ENCODE assay signal across 14 cellular contexts in the genomic region with DNA sequence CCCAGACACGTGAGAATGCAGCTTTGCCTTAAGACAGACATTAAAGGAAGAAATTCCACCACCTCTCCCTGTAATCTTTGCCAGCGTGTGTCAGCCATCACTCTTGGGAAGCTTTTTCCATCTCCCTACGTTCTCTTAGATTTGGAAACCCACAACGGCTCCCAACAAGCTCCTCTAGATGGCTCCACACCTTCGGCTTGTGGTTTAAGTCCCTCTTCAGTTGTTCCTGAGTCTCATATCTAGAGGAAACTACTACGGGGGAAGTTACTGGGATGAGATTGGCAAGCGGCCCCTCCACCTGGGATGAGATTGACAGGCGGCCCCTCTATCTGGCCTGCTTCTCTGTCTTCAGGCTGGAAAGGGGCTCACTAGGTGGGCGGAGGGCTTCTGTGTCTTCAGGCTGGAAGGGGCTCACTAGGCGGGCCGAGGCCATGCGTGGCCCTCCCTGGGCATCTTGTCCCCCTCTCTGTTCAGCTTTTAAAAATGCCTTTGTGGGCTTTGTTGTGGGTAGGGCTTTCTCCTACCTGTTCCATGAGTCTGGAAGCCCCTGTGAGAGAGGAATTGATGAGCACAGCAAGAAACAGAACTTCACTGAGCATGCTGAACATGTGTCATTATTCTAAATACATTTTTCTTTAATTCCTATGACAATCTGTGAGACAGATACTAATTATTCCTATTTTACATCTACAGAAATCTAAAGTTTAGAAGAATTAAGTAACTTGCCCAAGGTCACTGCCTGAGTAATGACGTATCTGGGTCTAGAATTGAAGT.
A peak's percentile ranks its signal among the peaks of the same experiment; 100 is the strongest.
DNase-seq lines count a peak whose midpoint lies in the region; ATAC-seq and TF ChIP-seq lines count a peak whose summit lies in the region.
"Had no signal": no experiment of that assay in that cellular context is flagged by ENCODE, and none has a peak within 500 bp of the region (broad histone marks: within the 10 kb centered on the region; RNA-seq: fewer than 3 reads in every experiment).

No MANE protein-coding gene starts in this region.

- H3K4me3 ChIP-seq in SK-N-SH (ENCODE audit: low read depth in 2 of 2, low read length in 1 of 2) (no peak overlapping the region), PC-3 (ENCODE audit: low read length) (no peak overlapping the region), fibroblast of pulmonary artery (replicated peaks; ENCODE audit: low read depth, low read length) (no peak overlapping the region)
- H3K4me3 ChIP-seq: gastrocnemius medialis, psoas muscle had no signal

- H3K36me3 ChIP-seq in SK-N-SH (replicated peaks in 1 of 2; ENCODE audit: control insufficient read depth in 1 of 2, insufficient read depth in 2 of 2, low read length in 1 of 2) (peaks cover 0 to 6% of the 10 kb centered on the region in 2 experiments), PC-3 (ENCODE audit: low read depth, low read length) (no peaks in the 10 kb centered on the region)
- H3K36me3 ChIP-seq: gastrocnemius medialis had no signal

- TF ChIP-seq EP300 in SK-N-SH (IDR thresholded peaks at IDR 0.05; ENCODE audit: borderline replicate concordance in 1 of 2, low read depth in 1 of 2, low read length in 1 of 2): no peak

- no peak overlapping the region for H3K4me3 Mint-ChIP-seq in osteocyte (ENCODE audit: unreplicated experiment)
- H3K4me3 Mint-ChIP-seq: activated CD4-positive, alpha-beta T cell treated with anti-CD3 and anti-CD28 coated beads for 36 hours had no signal

- WGBS in SK-N-SH (ENCODE audit: low lambda C conversion rate): 97% methylated on average over 13 of the region's 13 CpGs

- H3K27me3 Mint-ChIP-seq in osteocyte (ENCODE audit: unreplicated experiment): no peaks in the 10 kb centered on the region
- H3K27me3 Mint-ChIP-seq: activated CD4-positive, alpha-beta T cell treated with anti-CD3 and anti-CD28 coated beads for 36 hours had no signal

- H3K79me2 ChIP-seq in SK-N-SH (ENCODE audit: insufficient read depth): no peaks in the 10 kb centered on the region
- no peaks in the 10 kb centered on the region for H3K79me2 ChIP-seq in PC-3 (ENCODE audit: low read length)

- DNase-seq in SK-N-SH (no peak), PC-3 (peak; percentile 20), fibroblast of pulmonary artery (ENCODE audit: low read depth) (peak; percentile 51), osteocyte (ENCODE audit: extremely low spot score, unreplicated experiment) (peak; percentile 76), NCI-H2029 (lab: John Stamatoyannopoulos, UW) (no peak), GF-D8 (lab: John Stamatoyannopoulos, UW) (no peak)
- no peak for DNase-seq in activated naive CD4-positive, alpha-beta T cell treated with anti-CD3 and anti-CD28 coated beads, Interleukin-2, amount 50 U/mL, for 72 hours (ENCODE audit: low spot score in 2 of 2)
- DNase-seq: activated CD4-positive, alpha-beta T cell treated with anti-CD3 and anti-CD28 coated beads for 36 hours; activated T-cell treated with anti-CD3 and anti-CD28 coated beads, Interleukin-2, amount 50 U/mL, for 1 hour; amygdala; gastrocnemius medialis; NCI-H1105 treated with DMSO at 0.1 percent for 48 hours; psoas muscle had no signal

- H3K4me1 ChIP-seq in SK-N-SH (ENCODE audit: control insufficient read depth in 1 of 2, insufficient read depth in 2 of 2, low read depth in 1 of 2, low read length in 1 of 2): peaks cover 4 to 5% of the 10 kb centered on the region in 2 experiments; a peak in 2 of 4 replicates
- peaks cover 13% of the 10 kb centered on the region for H3K4me1 ChIP-seq in PC-3 (ENCODE audit: insufficient read depth, low read length)
- H3K4me1 ChIP-seq: gastrocnemius medialis, psoas muscle had no signal

- H3K36me3 Mint-ChIP-seq in osteocyte (ENCODE audit: unreplicated experiment): peaks cover 7% of the 10 kb centered on the region
- H3K36me3 Mint-ChIP-seq in activated naive CD4-positive, alpha-beta T cell treated with anti-CD3 and anti-CD28 coated beads, Interleukin-2, amount 50 U/mL, for 72 hours: peaks cover 19 to 20% of the 10 kb centered on the region in 2 donors

- no TSS peak for BruUV-seq in PC-3 (replicated peaks; lab: Mats Ljungman, UMichigan)

- CTCF ChIA-PET in SK-N-SH (lab: Yijun Ruan, JAX) (interaction anchor here (0.6 to 1.7 kb wide), 4 partner anchors 12 to 672 kb away, joined by 3 to 5 read pairs (median 3); no protein-coding TSS in a partner anchor), PC-3 (lab: Charles Lee) (no interaction called here)

- peak; percentile 30; the same call in 1 of the 2 replicates for TF ChIP-seq RAD21 in SK-N-SH (IDR thresholded peaks at IDR 0.05; ENCODE audit: low read length)

- H3K9ac ChIP-seq in SK-N-SH: no peak overlapping the region
- no peak overlapping the region for H3K9ac ChIP-seq in PC-3 (ENCODE audit: low read length)

- H2AFZ ChIP-seq in SK-N-SH (ENCODE audit: low read depth) (no peak overlapping the region), PC-3 (ENCODE audit: low read length) (no peak overlapping the region)

- H4K20me1 ChIP-seq in SK-N-SH (ENCODE audit: insufficient read depth) (no peaks in the 10 kb centered on the region), PC-3 (ENCODE audit: low read length) (no peaks in the 10 kb centered on the region)

- TF ChIP-seq CTCF in SK-N-SH (IDR thresholded peaks at IDR 0.05): no peak
- TF ChIP-seq CTCF in PC-3 (conservative IDR thresholded peaks at IDR 0.05; ENCODE audit: low read depth, low read length): peak; percentile 39
- TF ChIP-seq CTCF in fibroblast of pulmonary artery (IDR thresholded peaks at IDR 0.05; ENCODE audit: low read length, missing control alignments): peak; percentile 33
- TF ChIP-seq CTCF in osteocyte (IDR thresholded peaks at IDR 0.05): peak; percentile 27

- peaks cover 3% of the 10 kb centered on the region for H3K9me3 Mint-ChIP-seq in osteocyte (ENCODE audit: unreplicated experiment)
- H3K9me3 Mint-ChIP-seq in activated naive CD4-positive, alpha-beta T cell treated with anti-CD3 and anti-CD28 coated beads, Interleukin-2, amount 50 U/mL, for 72 hours: peaks cover 10 to 25% of the 10 kb centered on the region in 2 donors

- H3K27ac ChIP-seq in SK-N-SH (ENCODE audit: low read depth in 2 of 2, low read length in 1 of 2) (no peak overlapping the region), PC-3 (ENCODE audit: low read length) (no peak overlapping the region)
- H3K27ac ChIP-seq: gastrocnemius medialis, psoas muscle had no signal

- H3K27ac Mint-ChIP-seq in osteocyte (ENCODE audit: unreplicated experiment): no peak overlapping the region
- peak overlapping the region in 1 of 2 donors; percentile 66 for H3K27ac Mint-ChIP-seq in activated naive CD4-positive, alpha-beta T cell treated with anti-CD3 and anti-CD28 coated beads, Interleukin-2, amount 50 U/mL, for 72 hours
- H3K27ac Mint-ChIP-seq: activated CD4-positive, alpha-beta T cell treated with anti-CD3 and anti-CD28 coated beads for 36 hours had no signal

- H3K9me3 ChIP-seq in SK-N-SH (no peaks in the 10 kb centered on the region), PC-3 (ENCODE audit: low read length) (no peaks in the 10 kb centered on the region)
- H3K9me3 ChIP-seq: gastrocnemius medialis, psoas muscle had no signal

- intact Hi-C loops in PC-3 (cut with micrococcal nuclease): no loop called here

- H3K4me1 Mint-ChIP-seq in osteocyte (ENCODE audit: unreplicated experiment): peaks cover 15% of the 10 kb centered on the region
- H3K4me1 Mint-ChIP-seq: activated CD4-positive, alpha-beta T cell treated with anti-CD3 and anti-CD28 coated beads for 36 hours had no signal

- ATAC-seq in SK-N-SH treated with all-trans-retinoic acid at 6 μM for 48 hours: no peak; the same call in 2 of the 3 replicates
- no peak for ATAC-seq in PC-3
- no peak for ATAC-seq in activated naive CD4-positive, alpha-beta T cell treated with anti-CD3 and anti-CD28 coated beads, Interleukin-2, amount 50 U/mL, for 72 hours
- ATAC-seq: activated CD4-positive, alpha-beta T cell treated with anti-CD3 and anti-CD28 coated beads for 36 hours; gastrocnemius medialis; psoas muscle had no signal

- H3K4me2 ChIP-seq in SK-N-SH (no peak overlapping the region), PC-3 (ENCODE audit: low read length) (no peak overlapping the region)

- H3K27me3 ChIP-seq in SK-N-SH (ENCODE audit: insufficient read depth) (no peaks in the 10 kb centered on the region), PC-3 (ENCODE audit: low read length) (no peaks in the 10 kb centered on the region)
- H3K27me3 ChIP-seq: gastrocnemius medialis had no signal

- H3K9me2 ChIP-seq in SK-N-SH (no peaks in the 10 kb centered on the region), PC-3 (replicated peaks; ENCODE audit: low read length) (no peaks in the 10 kb centered on the region)

- POLR2A ChIA-PET in SK-N-SH (lab: Yijun Ruan, JAX): no interaction called here
- POLR2A ChIA-PET in PC-3 (lab: Charles Lee; ENCODE audit: unreplicated experiment): no interaction called here

- H3F3A ChIP-seq in SK-N-SH (replicated peaks; ENCODE audit: insufficient read depth): peaks cover 5% of the 10 kb centered on the region
- H3F3A ChIP-seq in PC-3 (ENCODE audit: low read length, unreplicated experiment): no peaks in the 10 kb centered on the region

TF ChIP-seq in SK-N-SH, 30 proteins besides CTCF, POLR2A, EP300 and RAD21:
- TF ChIP-seq GABPA (IDR thresholded peaks at IDR 0.05; ENCODE audit: low read depth): no peak
- no peak for TF ChIP-seq SMC3 (IDR thresholded peaks at IDR 0.05; ENCODE audit: low read depth, low read length)
- TF ChIP-seq MXI1 (IDR thresholded peaks at IDR 0.05; ENCODE audit: low read depth, low read length): no peak

TF ChIP-seq in SK-N-SH treated with all-trans-retinoic acid at 6 μM for 48 hours, 23 proteins besides CTCF, POLR2A, EP300 and RAD21 (continues in another document):
- no peak for TF ChIP-seq BACH2 (CRISPR knock-in tag; IDR thresholded peaks at IDR 0.05; ENCODE audit: borderline replicate concordance)
- TF ChIP-seq, protein P1, sequence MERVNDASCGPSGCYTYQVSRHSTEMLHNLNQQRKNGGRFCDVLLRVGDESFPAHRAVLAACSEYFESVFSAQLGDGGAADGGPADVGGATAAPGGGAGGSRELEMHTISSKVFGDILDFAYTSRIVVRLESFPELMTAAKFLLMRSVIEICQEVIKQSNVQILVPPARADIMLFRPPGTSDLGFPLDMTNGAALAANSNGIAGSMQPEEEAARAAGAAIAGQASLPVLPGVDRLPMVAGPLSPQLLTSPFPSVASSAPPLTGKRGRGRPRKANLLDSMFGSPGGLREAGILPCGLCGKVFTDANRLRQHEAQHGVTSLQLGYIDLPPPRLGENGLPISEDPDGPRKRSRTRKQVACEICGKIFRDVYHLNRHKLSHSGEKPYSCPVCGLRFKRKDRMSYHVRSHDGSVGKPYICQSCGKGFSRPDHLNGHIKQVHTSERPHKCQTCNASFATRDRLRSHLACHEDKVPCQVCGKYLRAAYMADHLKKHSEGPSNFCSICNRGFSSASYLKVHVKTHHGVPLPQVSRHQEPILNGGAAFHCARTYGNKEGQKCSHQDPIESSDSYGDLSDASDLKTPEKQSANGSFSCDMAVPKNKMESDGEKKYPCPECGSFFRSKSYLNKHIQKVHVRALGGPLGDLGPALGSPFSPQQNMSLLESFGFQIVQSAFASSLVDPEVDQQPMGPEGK (CRISPR knock-in tag; IDR thresholded peaks at IDR 0.05; ENCODE audit: borderline replicate concordance): no peak

Comparison
In these comparisons a context has a peak if more than half of its experiments do, and no peak if none do; other contexts are left out.
1. DNase-seq: peak in PC-3 (single experiment), fibroblast of pulmonary artery (single experiment) and osteocyte (single experiment); none in SK-N-SH (single experiment), activated naive CD4-positive, alpha-beta T cell treated with anti-CD3 and anti-CD28 coated beads, Interleukin-2, amount 50 U/mL, for 72 hours (0 of 2), NCI-H2029 (single experiment) and GF-D8 (single experiment).